In the genomic region with DNA sequence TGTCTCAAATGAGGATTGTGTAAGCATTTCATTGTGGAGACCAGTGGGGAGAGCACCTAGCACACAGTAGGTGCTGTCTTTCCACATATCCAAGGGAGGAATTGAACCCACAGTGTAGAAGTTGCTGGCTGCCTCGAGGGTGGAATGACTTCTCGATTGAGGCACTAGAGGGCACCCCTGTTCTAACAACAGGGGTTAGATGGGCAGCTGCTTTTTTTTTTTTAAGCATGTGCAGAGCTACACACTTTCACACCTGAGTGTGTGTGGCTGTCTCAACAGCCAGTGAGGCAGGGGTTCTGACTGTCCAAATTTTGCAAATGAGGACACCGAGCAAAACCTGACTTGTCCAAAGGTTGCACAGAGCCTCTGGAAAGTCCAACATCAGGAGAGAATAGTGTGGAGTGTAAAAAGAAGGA, we compare ENCODE assay signal across 8 cellular contexts.
A peak's percentile ranks its signal among the peaks of the same experiment; 100 is the strongest.
DNase-seq lines count a peak whose midpoint lies in the region; ATAC-seq, FAIRE-seq and TF ChIP-seq lines count a peak whose summit lies in the region.

No MANE protein-coding gene starts in this region.

- no peak for ATAC-seq in RWPE2 (ENCODE audit: low read depth)
- ATAC-seq in right lobe of liver = peak; percentile 65 to 78 (median 74)
- no peak for ATAC-seq in HG03442 (IDR thresholded peaks at IDR 0.05; ENCODE audit: unreplicated experiment)
- ATAC-seq in GM18873 (IDR thresholded peaks at IDR 0.05; ENCODE audit: low FRiP score, unreplicated experiment) = no peak
- ATAC-seq in GM19452 (IDR thresholded peaks at IDR 0.05; ENCODE audit: unreplicated experiment) = no peak

- H3K27me3 ChIP-seq in RWPE2 (ENCODE audit: insufficient read depth, poor library complexity, severe bottlenecking) (no peaks in the 10 kb centered on the region), brain microvascular endothelial cell (replicated peaks) (no peaks in the 10 kb centered on the region), right lobe of liver (no peaks in the 10 kb centered on the region)

- 10% methylated on average over 2 of the region's 3 CpGs for WGBS in right lobe of liver (ENCODE audit: insufficient coverage, low coverage, low lambda C conversion rate, missing lambda C conversion rate)

- peak; percentile 76 for FAIRE-seq in GM19239 (lab: Jason Lieb, UNC)

- intact Hi-C loops in right lobe of liver (cut with DNase I) = no loop called here

- H3K36me3 ChIP-seq in RWPE2 (ENCODE audit: low read depth) (no peaks in the 10 kb centered on the region), brain microvascular endothelial cell (replicated peaks) (no peaks in the 10 kb centered on the region), right lobe of liver (no peaks in the 10 kb centered on the region)

- H3K4me3 ChIP-seq in RWPE2 (ENCODE audit: severe bottlenecking) (no peak overlapping the region), brain microvascular endothelial cell (ENCODE audit: low read depth, low read length) (no peak overlapping the region), right lobe of liver (no peak overlapping the region)

- DNase-seq in GM19239 (ENCODE audit: insufficient read length, low spot score) (peak; percentile 42), RWPE2 (ENCODE audit: low spot score) (no peak), brain microvascular endothelial cell (no peak), right lobe of liver (no peak)

- H3K27ac ChIP-seq in C4-2B (no peak overlapping the region), RWPE2 (ENCODE audit: poor library complexity, severe bottlenecking) (no peak overlapping the region), brain microvascular endothelial cell (no peak overlapping the region), right lobe of liver (no peak overlapping the region)

- H3K4me1 ChIP-seq in RWPE2 (ENCODE audit: insufficient read depth, poor library complexity, severe bottlenecking) = no peaks in the 10 kb centered on the region
- H3K4me1 ChIP-seq in right lobe of liver = peaks cover 0 to 20% (median 9%) of the 10 kb centered on the region in 4 donors

- in situ Hi-C loops in brain microvascular endothelial cell (cut with HindIII; ENCODE audit: low pct_ligation_motif_present, low sequenced_read_pairs) = no loop called here

- TF ChIP-seq CTCF in C4-2B (conservative IDR thresholded peaks at IDR 0.05) (peak; percentile 83), RWPE2 (IDR thresholded peaks at IDR 0.05; ENCODE audit: poor library complexity, severe bottlenecking) (peak; percentile 56), brain microvascular endothelial cell (IDR thresholded peaks at IDR 0.05; ENCODE audit: low read depth, low read length, missing control alignments) (peak; percentile 58), right lobe of liver (IDR thresholded peaks at IDR 0.05) (peak; percentile 52 to 72 (median 64))

- TF ChIP-seq POLR2A in right lobe of liver (IDR thresholded peaks at IDR 0.05) = no peak

- H3K9me3 ChIP-seq in RWPE2 (ENCODE audit: severe bottlenecking) (no peaks in the 10 kb centered on the region), right lobe of liver (no peaks in the 10 kb centered on the region)

Comparison
In these comparisons a context has a peak if more than half of its experiments do, and no peak if none do; other contexts are left out.
1. ATAC-seq: peak in right lobe of liver (4 of 4); none in RWPE2 (single experiment), HG03442 (single experiment), GM18873 (single experiment) and GM19452 (single experiment).
2. Peak in every context shown above with its lines, with median percentiles within 50 percentile points of each other: CTCF ChIP-seq.